13 cellular contexts compared by ENCODE assay signal in the genomic region with DNA sequence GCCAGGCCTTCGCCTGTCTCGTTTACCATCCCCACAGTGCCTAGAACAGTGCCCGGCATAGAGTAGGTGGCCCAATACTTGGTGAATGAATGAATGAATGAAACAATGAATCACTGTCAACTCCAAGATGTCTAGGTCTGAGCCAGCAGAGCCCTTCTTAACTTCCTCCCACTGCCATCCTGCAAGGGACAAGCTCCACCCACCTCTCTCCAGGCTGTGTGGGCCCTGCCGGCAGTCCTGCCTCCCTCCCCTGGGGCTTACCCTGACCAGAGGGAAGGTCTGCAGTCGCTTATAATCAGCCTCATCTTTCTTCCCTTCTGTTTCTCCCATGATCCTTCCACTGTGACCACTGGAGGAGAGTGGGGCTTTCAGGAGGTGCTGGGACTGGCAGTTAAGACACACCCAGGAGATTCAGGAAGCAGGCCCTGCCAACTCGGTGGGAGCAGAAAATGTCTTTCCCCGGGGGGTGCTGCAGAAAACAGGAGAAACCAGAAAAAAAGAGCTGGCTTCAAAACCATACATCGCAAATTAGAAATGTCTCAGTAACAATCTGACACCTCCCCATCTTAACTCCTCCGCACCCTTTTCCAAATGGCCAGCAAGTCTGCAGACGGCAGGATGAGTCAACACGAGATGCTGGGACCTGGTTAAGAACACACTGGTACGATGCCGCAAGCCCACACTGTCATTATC. TPM values are rescaled to one million over a fixed set of nuclear protein-coding genes. Genes with fewer than 3 reads are reported as not detected.
A peak's percentile ranks its signal among the peaks of the same experiment; 100 is the strongest.
DNase-seq lines count a peak whose midpoint lies in the region; ATAC-seq and TF ChIP-seq lines count a peak whose summit lies in the region.
"Had no signal": no experiment of that assay in that cellular context is flagged by ENCODE, and none has a peak within 500 bp of the region (broad histone marks: within the 10 kb centered on the region; RNA-seq: fewer than 3 reads in every experiment).

No MANE protein-coding gene starts in this region.

- no peak for TF ChIP-seq CTCF in vagina (IDR thresholded peaks at IDR 0.05)

- peak overlapping the region; percentile 73 for H2AFZ ChIP-seq in GM23248

- H3K9me3 ChIP-seq in GM23248 (ENCODE audit: low read depth) (no peaks in the 10 kb centered on the region), vagina (no peaks in the 10 kb centered on the region)
- H3K9me3 ChIP-seq: transverse colon had no signal

- H3K27ac ChIP-seq in GM23248 (peak overlapping the region; percentile 48), cingulate gyrus (ENCODE audit: low read depth, low read length) (peak overlapping the region; percentile 4), vagina (no peak overlapping the region)
- H3K27ac ChIP-seq: transverse colon had no signal

- no peaks in the 10 kb centered on the region for H4K20me1 ChIP-seq in GM23248 (ENCODE audit: insufficient read depth)

- in situ Hi-C loops in GM23248 (cut with MboI) = no loop called here

- no peak overlapping the region for H3K4me3 ChIP-seq in GM23248
- H3K4me3 ChIP-seq in vagina = no peak overlapping the region
- H3K4me3 ChIP-seq: transverse colon had no signal

- H3K9me2 ChIP-seq in GM23248 (ENCODE audit: insufficient read depth) = no peaks in the 10 kb centered on the region

- TF ChIP-seq POLR2A in vagina (IDR thresholded peaks at IDR 0.05) = no peak

- peak overlapping the region; percentile 24 for H3K4me2 ChIP-seq in GM23248 (ENCODE audit: unreplicated experiment)

- H3F3A ChIP-seq in GM23248 (ENCODE audit: insufficient read depth) = peaks cover 7% of the 10 kb centered on the region; the same call in 1 of the 2 replicates

- peaks cover 5% of the 10 kb centered on the region for H3K4me1 ChIP-seq in GM23248 (ENCODE audit: insufficient read depth)
- H3K4me1 ChIP-seq in vagina = peaks cover 13% of the 10 kb centered on the region
- H3K4me1 ChIP-seq: transverse colon had no signal

- H3K27me3 ChIP-seq in GM23248 (replicated peaks; ENCODE audit: insufficient read depth) = no peaks in the 10 kb centered on the region
- H3K27me3 ChIP-seq in vagina = no peaks in the 10 kb centered on the region
- H3K27me3 ChIP-seq: transverse colon had no signal

- H3K79me2 ChIP-seq in GM23248 (ENCODE audit: insufficient read depth) = no peaks in the 10 kb centered on the region

- DNase-seq in GM23248 (peak; percentile 84), NOMO-1 treated with dmso at 0.1 percent for 144 hours (lab: John Stamatoyannopoulos, UW; ENCODE audit: unreplicated experiment) (peak; percentile 29), occipital lobe (lab: John Stamatoyannopoulos, UW) (peak; percentile 78), vagina (ENCODE audit: extremely low spot score in 2 of 2) (no peak), NCI-H1105 treated with DMSO at 0.1 percent for 48 hours (lab: John Stamatoyannopoulos, UW) (no peak)
- no peak for DNase-seq in activated CD4-positive, alpha-beta T cell treated with anti-CD3 and anti-CD28 coated beads for 1 hour
- DNase-seq: activated CD4-positive, alpha-beta T cell treated with anti-CD3 and anti-CD28 coated beads, Interleukin-2, amount 50 U/mL, for 4 hours; aorta; MM.1S; naive B cell; transverse colon had no signal

- H3K36me3 ChIP-seq in GM23248 (ENCODE audit: low read depth) = no peaks in the 10 kb centered on the region
- peaks cover 0 to 16% of the 10 kb centered on the region in 2 donors for H3K36me3 ChIP-seq in vagina

- H3K9ac ChIP-seq in GM23248 = 0 out of 2 replicates have a peak overlapping the region, but pooled peaks have one; percentile 18

- 62 to 66% methylated on average over 13 of the region's 13 CpGs for WGBS in GM23248 (ENCODE audit: low coverage in 1 of 2, low lambda C conversion rate in 2 of 2, missing lambda C conversion rate in 2 of 2), 2 experiments

- intact Hi-C loops in vagina (cut with DNase I) = no loop called here

- no peak for ATAC-seq in HG03139 (IDR thresholded peaks at IDR 0.05; ENCODE audit: unreplicated experiment)

RNA-seq across cellular contexts. Expression of gene DNAL4, which starts 11.4 kb away (rescaled TPM):
- total RNA-seq in GM23248 (2014; rRNA removed; shearing (Covaris generic)) = 11.6 and 18.9 TPM in 2 replicates
- 14.2 and 16.7 TPM in 2 replicates for polyA plus RNA-seq in GM23248 (2016; fragmentation: Nextera tagmentation; extraction: Ambion mirVana)
- total RNA-seq in occipital lobe (17.3 TPM), vagina (14.7 TPM)

RNA-seq across cellular contexts. Expression of gene SUN2, which starts 26.8 kb away (rescaled TPM):
- 142 and 146 TPM in 2 replicates for total RNA-seq in GM23248 (2014; rRNA removed; shearing (Covaris generic))
- polyA plus RNA-seq in GM23248 (2016; fragmentation: Nextera tagmentation; extraction: Ambion mirVana) = 47.9 and 51.2 TPM in 2 replicates
- 78.1 TPM for total RNA-seq in occipital lobe
- 258 TPM for total RNA-seq in vagina

Comparison
In these comparisons a context has a peak if more than half of its experiments do, and no peak if none do; other contexts are left out.
1. DNase-seq: peak in GM23248 (single experiment), NOMO-1 treated with dmso at 0.1 percent for 144 hours (single experiment) and occipital lobe (single experiment); none in vagina (0 of 2), NCI-H1105 treated with DMSO at 0.1 percent for 48 hours (single experiment) and activated CD4-positive, alpha-beta T cell treated with anti-CD3 and anti-CD28 coated beads for 1 hour (single experiment).